Comparison of ENCODE assay signal across 15 cellular contexts in genomic region chr6:347232-347631, GRCh38. TPM values are rescaled to one million over a fixed set of nuclear protein-coding genes. Genes with fewer than 3 reads are reported as not detected.
A peak's percentile ranks its signal among the peaks of the same experiment; 100 is the strongest.
DNase-seq lines count a peak whose midpoint lies in the region; ATAC-seq, FAIRE-seq and TF ChIP-seq lines count a peak whose summit lies in the region.
"Had no signal": no experiment of that assay in that cellular context is flagged by ENCODE, and none has a peak within 500 bp of the region (broad histone marks: within the 10 kb centered on the region; RNA-seq: fewer than 3 reads in every experiment).

No MANE protein-coding gene starts in this region.

- H3K4me1 Mint-ChIP-seq in HFFc6 (ENCODE audit: low read depth) (no peaks in the 10 kb centered on the region), Caco-2 (ENCODE audit: low read depth, unreplicated experiment) (no peaks in the 10 kb centered on the region)
- H3K4me1 Mint-ChIP-seq: activated CD4-positive, alpha-beta T cell treated with anti-CD3 and anti-CD28 coated beads for 36 hours; activated naive CD4-positive, alpha-beta T cell treated with anti-CD3 and anti-CD28 coated beads, Interleukin-2, amount 50 U/mL, for 24 hours had no signal

- H3K36me3 Mint-ChIP-seq in HFFc6 (ENCODE audit: low read depth) (no peaks in the 10 kb centered on the region), Caco-2 (ENCODE audit: insufficient read depth, unreplicated experiment) (no peaks in the 10 kb centered on the region)

- CTCF ChIA-PET in Caco-2 (lab: Charles Lee): no interaction called here

- no peak overlapping the region for H3K4me3 ChIP-seq in Peyer's patch
- H3K4me3 ChIP-seq in Caco-2 (ENCODE audit: low read depth, low read length): no peak overlapping the region
- H3K4me3 ChIP-seq: BLaER1, colonic mucosa, lung had no signal

- DNase-seq in Peyer's patch: peak in 2 of 3 donors; percentile 85 to 86
- DNase-seq in HFFc6: no peak
- no peak for DNase-seq in frontal cortex (ENCODE audit: low spot score in 2 of 2)
- no peak for DNase-seq in Caco-2
- DNase-seq in erythroblast (lab: John Stamatoyannopoulos, UW): no peak
- DNase-seq: activated CD4-positive, alpha-beta T cell treated with anti-CD3 and anti-CD28 coated beads for 36 hours; colonic mucosa; NCI-H2081 treated with DMSO at 0.1 percent for 48 hours; SHP77 treated with DMSO at 0.1 percent for 48 hours had no signal

- no peak for TF ChIP-seq POLR2A in Peyer's patch (IDR thresholded peaks at IDR 0.05)
- no peak for TF ChIP-seq POLR2A in erythroblast (IDR thresholded peaks at IDR 0.05; ENCODE audit: low read length)

- H3K9me3 ChIP-seq in Peyer's patch (no peaks in the 10 kb centered on the region), Caco-2 (no peaks in the 10 kb centered on the region)
- H3K9me3 ChIP-seq: BLaER1, colonic mucosa had no signal

- POLR2A ChIA-PET in Caco-2 (lab: Charles Lee): no interaction called here

- H3K36me3 ChIP-seq in Peyer's patch (peaks cover 0 to 28% (median 0%) of the 10 kb centered on the region in 3 donors), Caco-2 (ENCODE audit: control insufficient read depth, insufficient read depth, low read length) (no peaks in the 10 kb centered on the region)
- H3K36me3 ChIP-seq: colonic mucosa had no signal

- H3K9me3 Mint-ChIP-seq in HFFc6: no peaks in the 10 kb centered on the region; the same call in 1 of the 2 replicates
- H3K9me3 Mint-ChIP-seq in Caco-2 (ENCODE audit: unreplicated experiment): no peaks in the 10 kb centered on the region
- H3K9me3 Mint-ChIP-seq: activated naive CD4-positive, alpha-beta T cell treated with anti-CD3 and anti-CD28 coated beads, Interleukin-2, amount 50 U/mL, for 24 hours had no signal

- TF ChIP-seq CTCF in Peyer's patch (IDR thresholded peaks at IDR 0.05) (peak in 1 of 6 experiments; percentile 27), HFFc6 (IDR thresholded peaks at IDR 0.05) (no peak), Caco-2 (IDR thresholded peaks at IDR 0.05; ENCODE audit: insufficient read depth in 1 of 2, low read depth in 1 of 2, low read length in 1 of 2, severe bottlenecking in 1 of 2, unreplicated experiment in 1 of 2) (no peak)

- FAIRE-seq in frontal cortex (lab: Jason Lieb, UNC): no peak

- no TSS peak for BruUV-seq in Caco-2 (replicated peaks; lab: Mats Ljungman, UMichigan)

- ATAC-seq in GM18508 (IDR thresholded peaks at IDR 0.05; ENCODE audit: insufficient read depth, unreplicated experiment): peak; percentile 60
- ATAC-seq in GM21390 (IDR thresholded peaks at IDR 0.05; ENCODE audit: unreplicated experiment): peak; percentile 86
- ATAC-seq in HG03039 (IDR thresholded peaks at IDR 0.05; ENCODE audit: unreplicated experiment): peak; percentile 81
- ATAC-seq: activated CD4-positive, alpha-beta T cell treated with anti-CD3 and anti-CD28 coated beads for 36 hours had no signal

- peaks cover 3% of the 10 kb centered on the region for H3K27me3 Mint-ChIP-seq in HFFc6 (ENCODE audit: insufficient read depth)
- no peaks in the 10 kb centered on the region for H3K27me3 Mint-ChIP-seq in Caco-2 (ENCODE audit: insufficient read depth, unreplicated experiment)
- H3K27me3 Mint-ChIP-seq: activated CD4-positive, alpha-beta T cell treated with anti-CD3 and anti-CD28 coated beads for 36 hours; activated naive CD4-positive, alpha-beta T cell treated with anti-CD3 and anti-CD28 coated beads, Interleukin-2, amount 50 U/mL, for 24 hours had no signal

- H3K27me3 ChIP-seq in Peyer's patch: no peaks in the 10 kb centered on the region
- H3K27me3 ChIP-seq in Caco-2 (replicated peaks; ENCODE audit: control insufficient read depth, insufficient read depth, low read length): no peaks in the 10 kb centered on the region
- H3K27me3 ChIP-seq: BLaER1, colonic mucosa had no signal

- H3K27ac Mint-ChIP-seq in HFFc6: no peak overlapping the region
- no peak overlapping the region for H3K27ac Mint-ChIP-seq in Caco-2 (ENCODE audit: unreplicated experiment)
- H3K27ac Mint-ChIP-seq: activated CD4-positive, alpha-beta T cell treated with anti-CD3 and anti-CD28 coated beads for 36 hours; activated naive CD4-positive, alpha-beta T cell treated with anti-CD3 and anti-CD28 coated beads, Interleukin-2, amount 50 U/mL, for 24 hours had no signal

- H3K4me1 ChIP-seq in Peyer's patch (peaks cover 0 to 9% (median under 1%) of the 10 kb centered on the region in 4 donors), Caco-2 (no peaks in the 10 kb centered on the region)
- H3K4me1 ChIP-seq: BLaER1, colonic mucosa had no signal

- peak overlapping the region in 1 of 4 donors; percentile 55 for H3K27ac ChIP-seq in Peyer's patch
- H3K27ac ChIP-seq: BLaER1, colonic mucosa had no signal

- intact Hi-C loops in Caco-2 (cut with micrococcal nuclease; ENCODE audit: unreplicated experiment): loop anchor here (5.0 kb wide), 1 partner anchor 970 kb away; no protein-coding TSS in a partner anchor

- H3K4me3 Mint-ChIP-seq in HFFc6: no peak overlapping the region
- no peak overlapping the region for H3K4me3 Mint-ChIP-seq in Caco-2 (ENCODE audit: unreplicated experiment)
- H3K4me3 Mint-ChIP-seq: activated CD4-positive, alpha-beta T cell treated with anti-CD3 and anti-CD28 coated beads for 36 hours; activated naive CD4-positive, alpha-beta T cell treated with anti-CD3 and anti-CD28 coated beads, Interleukin-2, amount 50 U/mL, for 24 hours had no signal

RNA-seq across cellular contexts. Expression of gene IRF4, which starts 44.3 kb away (rescaled TPM):
- total RNA-seq in Peyer's patch (10 to 100 TPM in 1 of 4 donors, 1 to 10 TPM in 2, under 1 TPM in 1; 0.47 to 57.8 (median 6.9) TPM), frontal cortex (not detected), Caco-2 (2022) (not detected in 2 replicates)
- total RNA-seq in HFFc6 (2021; fragmentation: NEBNext Ultra II Directional; extraction: Animal tissue kit (Norgen Biotek cat#: 25700)): not detected

RNA-seq across cellular contexts. Expression of gene DUSP22, which starts 54.9 kb away (rescaled TPM):
- total RNA-seq in Peyer's patch (10 to 100 TPM; 34.7 to 75.9 (median 48.5) TPM), frontal cortex (14.7 TPM), Caco-2 (2022) (17.5 and 18.6 TPM in 2 replicates)
- total RNA-seq in HFFc6 (2021; fragmentation: NEBNext Ultra II Directional; extraction: Animal tissue kit (Norgen Biotek cat#: 25700)): 10 to 100 TPM in 2 of 6 experiments, 1 to 10 TPM in 4; 6.8 to 11.9 (median 9.2) TPM

Comparison
In these comparisons a context has a peak if more than half of its experiments do, and no peak if none do; other contexts are left out.
1. DNase-seq: peak in Peyer's patch (2 of 3); none in HFFc6 (single experiment), frontal cortex (0 of 2), Caco-2 (0 of 2) and erythroblast (0 of 2).
2. Peak in every context shown above with its lines, with median percentiles within 50 percentile points of each other: ATAC-seq.